In genomic region chr4:169009281-169010124, GRCh38 we compare ENCODE assay signal across 8 cellular contexts. TPM values are rescaled to one million over a fixed set of nuclear protein-coding genes. Genes with fewer than 3 reads are reported as not detected.
DNase-seq lines count a peak whose midpoint lies in the region; ATAC-seq, FAIRE-seq and TF ChIP-seq lines count a peak whose summit lies in the region.

No MANE protein-coding gene starts in this region.

- peak overlapping the region; percentile 65 for H3K27ac ChIP-seq in endothelial cell of umbilical vein (ENCODE audit: insufficient read depth, low read depth, low read length)

- TF ChIP-seq CTCF in endothelial cell of umbilical vein (IDR thresholded peaks at IDR 0.05; ENCODE audit: extremely low read depth in 1 of 2, insufficient read depth in 1 of 2, low read depth in 1 of 2, low read length in 2 of 2): peak; percentile 3 to 40

- peak overlapping the region; percentile 87 for H3K9ac ChIP-seq in endothelial cell of umbilical vein (replicated peaks; ENCODE audit: extremely low read depth, insufficient read depth, low read length)

- H2AFZ ChIP-seq in endothelial cell of umbilical vein (ENCODE audit: low read depth, low read length): peak overlapping the region; percentile 40

- peaks cover 19% of the 10 kb centered on the region for H3K4me1 ChIP-seq in endothelial cell of umbilical vein (ENCODE audit: control insufficient read depth, extremely low read depth, insufficient read depth, low read length)
- H3K4me1 ChIP-seq in mononuclear cell (ENCODE audit: insufficient read depth, low read length): peaks cover 19% of the 10 kb centered on the region

- no peaks in the 10 kb centered on the region for H3K27me3 ChIP-seq in endothelial cell of umbilical vein (ENCODE audit: control insufficient read depth in 2 of 2, insufficient read depth in 2 of 2, low read length in 2 of 2)
- no peaks in the 10 kb centered on the region for H3K27me3 ChIP-seq in mononuclear cell (ENCODE audit: insufficient read depth, low read length)

- H3K9me3 ChIP-seq in endothelial cell of umbilical vein (replicated peaks; ENCODE audit: control insufficient read depth, insufficient read depth, low read length) (no peaks in the 10 kb centered on the region), mononuclear cell (ENCODE audit: low read depth, low read length) (no peaks in the 10 kb centered on the region)

- ATAC-seq in GM18520 (IDR thresholded peaks at IDR 0.05; ENCODE audit: unreplicated experiment): peak; percentile 4
- ATAC-seq in HG03097 (IDR thresholded peaks at IDR 0.05; ENCODE audit: low FRiP score, unreplicated experiment): peak; percentile 24

- H3K9me1 ChIP-seq in endothelial cell of umbilical vein (replicated peaks; ENCODE audit: control insufficient read depth, extremely low read depth, insufficient read depth, low read length): no peaks in the 10 kb centered on the region

- H3K79me2 ChIP-seq in endothelial cell of umbilical vein (ENCODE audit: control insufficient read depth, insufficient read depth, low read length): peaks cover 7% of the 10 kb centered on the region

- BruUV-seq in endothelial cell of umbilical vein (replicated peaks; lab: Mats Ljungman, UMichigan): TSS peak; percentile 79

- FAIRE-seq in endothelial cell of umbilical vein (lab: Jason Lieb, UNC): peak; percentile 74

- peak; percentile 66 for DNase-seq in ACHN
- peak; percentile 55 for DNase-seq in NCI-H526 treated with DMSO at 0.1 percent for 48 hours (lab: John Stamatoyannopoulos, UW)
- DNase-seq in activated CD8-positive, alpha-beta memory T cell treated with anti-CD3 and anti-CD28 coated beads for 1 hour (ENCODE audit: extremely low read depth in 1 of 2, low read depth in 1 of 2): peak; percentile 6 to 38
- peak; percentile 66 for DNase-seq in endothelial cell of umbilical vein (ENCODE audit: low read depth, low spot score)
- DNase-seq in stimulated activated CD8-positive, alpha-beta memory T cell treated with anti-CD3 and anti-CD28 coated beads, Interleukin-4, amount 100 ng/mL, for 24 hours (ENCODE audit: low read depth): peak; percentile 30

- POLR2A ChIA-PET in endothelial cell of umbilical vein (lab: Charles Lee): interaction anchor here (0.7 to 1.2 kb wide), 20 partner anchors 8 to 696 kb away, joined by 3 to 13 read pairs (median 4); no protein-coding TSS in a partner anchor

- intact Hi-C loops in endothelial cell of umbilical vein (cut with micrococcal nuclease): loop anchor here (1.0 to 5.0 kb wide), 5 partner anchors 261 to 827 kb away; partner anchors contain the start of gene SH3RF1

- in situ Hi-C loops in ACHN (cut with HindIII; ENCODE audit: low pct_ligation_motif_present, low pct_unique_long_range_greater_than_20kb, low sequenced_read_pairs): no loop called here

- H4K20me1 ChIP-seq in endothelial cell of umbilical vein (replicated peaks; ENCODE audit: control insufficient read depth, extremely low read depth, insufficient read depth, low read length): no peaks in the 10 kb centered on the region

- H3K36me3 ChIP-seq in endothelial cell of umbilical vein (ENCODE audit: control insufficient read depth in 2 of 2, extremely low read depth in 1 of 2, insufficient read depth in 2 of 2, low read length in 2 of 2): peaks cover 0 to 3% of the 10 kb centered on the region in 2 experiments

- no peak for TF ChIP-seq POLR2A in endothelial cell of umbilical vein (IDR thresholded peaks at IDR 0.05; ENCODE audit: low read depth, low read length)

- H3K4me3 ChIP-seq in endothelial cell of umbilical vein (replicated peaks in 1 of 3; ENCODE audit: insufficient read depth in 1 of 3, low read depth in 1 of 3, low read length in 3 of 3) (peak overlapping the region; percentile 40 to 91 (median 90)), mononuclear cell (ENCODE audit: low read length) (peak overlapping the region; percentile 76)

- peak overlapping the region; percentile 97 for H3K4me2 ChIP-seq in endothelial cell of umbilical vein (ENCODE audit: insufficient read depth, low read length)

- dilution Hi-C loops in endothelial cell of umbilical vein (cut with MboI; ENCODE audit: extremely low pct_ligation_motif_present, low sequenced_read_pairs): no loop called here

- CTCF ChIA-PET in endothelial cell of umbilical vein (lab: Charles Lee): interaction anchor here (0.7 to 3.3 kb wide), 44 partner anchors 9 to 823 kb away, joined by 3 to 42 read pairs (median 4); partner anchors contain the start of gene SH3RF1

TF ChIP-seq in endothelial cell of umbilical vein, 7 proteins besides CTCF, POLR2A, EP300 and RAD21:
- TF ChIP-seq FOS (IDR thresholded peaks at IDR 0.05; ENCODE audit: borderline replicate concordance, insufficient read depth, low read length): no peak
- TF ChIP-seq, protein P1, sequence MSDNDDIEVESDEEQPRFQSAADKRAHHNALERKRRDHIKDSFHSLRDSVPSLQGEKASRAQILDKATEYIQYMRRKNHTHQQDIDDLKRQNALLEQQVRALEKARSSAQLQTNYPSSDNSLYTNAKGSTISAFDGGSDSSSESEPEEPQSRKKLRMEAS (IDR thresholded peaks at IDR 0.05; ENCODE audit: insufficient read depth, insufficient read length): no peak

RNA-seq across cellular contexts. Expression of gene CBR4, which starts 0.6 kb away (rescaled TPM):
- total RNA-seq in endothelial cell of umbilical vein (23.6 and 26.3 TPM in 2 replicates), mononuclear cell (3.1 TPM)
- polyA plus RNA-seq in endothelial cell of umbilical vein: 2.8 and 4.8 TPM in 2 replicates
- polyA plus RNA-seq in endothelial cell of umbilical vein (2011; cell fraction: cytosol; rRNA removed): 3.0 and 3.3 TPM in 2 replicates
- 12.1 and 16.7 TPM in 2 replicates for polyA plus RNA-seq in endothelial cell of umbilical vein (2011; cell fraction: nucleus; rRNA removed)
- 9.4 and 11.4 TPM in 2 replicates for polyA plus RNA-seq in endothelial cell of umbilical vein (2012)
- polyA minus RNA-seq in endothelial cell of umbilical vein: 4.8 and 6.8 TPM in 2 replicates
- polyA minus RNA-seq in endothelial cell of umbilical vein (2011; cell fraction: cytosol; rRNA and poly(A)+ RNA removed): 4.3 TPM
- polyA minus RNA-seq in endothelial cell of umbilical vein (2011; cell fraction: nucleus; rRNA and poly(A)+ RNA removed): 14.1 and 15.8 TPM in 2 replicates

Comparison
In these comparisons a context has a peak if more than half of its experiments do, and no peak if none do; other contexts are left out.
1. Peak in every context shown above with its lines: DNase-seq, ATAC-seq, H3K4me3 ChIP-seq and H3K27ac ChIP-seq.